14 cellular contexts compared by ENCODE assay signal in genomic region chr6:54307412-54308036, GRCh38. TPM values are rescaled to one million over a fixed set of nuclear protein-coding genes. Genes with fewer than 3 reads are reported as not detected.
DNase-seq lines count a peak whose midpoint lies in the region; ATAC-seq, FAIRE-seq and TF ChIP-seq lines count a peak whose summit lies in the region.
"Had no signal": no experiment of that assay in that cellular context is flagged by ENCODE, and none has a peak within 500 bp of the region (broad histone marks: within the 10 kb centered on the region; RNA-seq: fewer than 3 reads in every experiment).

No MANE protein-coding gene starts in this region.

- FAIRE-seq in GM12891 (lab: Jason Lieb, UNC): no peak
- FAIRE-seq: endometrium had no signal

- ATAC-seq in GM18508 (IDR thresholded peaks at IDR 0.05; ENCODE audit: insufficient read depth, unreplicated experiment) (peak; percentile 62), GM21737 (IDR thresholded peaks at IDR 0.05; ENCODE audit: unreplicated experiment) (peak; percentile 70), HG03520 (IDR thresholded peaks at IDR 0.05; ENCODE audit: unreplicated experiment) (peak; percentile 42)
- ATAC-seq: activated naive CD4-positive, alpha-beta T cell treated with anti-CD3 and anti-CD28 coated beads, Interleukin-2, amount 50 U/mL, for 72 hours had no signal

- DNase-seq in kidney tubule cell (ENCODE audit: low spot score) (peak; percentile 96), NCI-H82 (lab: John Stamatoyannopoulos, UW) (no peak), dedifferentiated amniotic fluid mesenchymal stem cell (ENCODE audit: extremely low spot score) (no peak), OCI-M1 (lab: John Stamatoyannopoulos, UW) (no peak), GM12891 (ENCODE audit: insufficient read length, low spot score) (no peak)
- DNase-seq: activated B cell treated with CpG ODN at 0.5 μM for 24 hours; NCI-H187; stimulated activated CD4-positive, alpha-beta T cell treated with anti-CD3 and anti-CD28 coated beads, Interleukin-4, amount 100 ng/mL, for 4 hours; testis had no signal

- TF ChIP-seq POLR2A in GM12891 (IDR thresholded peaks at IDR 0.05; ENCODE audit: low read depth, low read length): no peak

TF ChIP-seq in GM12891, 5 proteins besides CTCF, POLR2A, EP300 and RAD21:
- TF ChIP-seq POLR2AphosphoS5 (IDR thresholded peaks at IDR 0.05; ENCODE audit: low read depth, low read length) (no peak), PAX5 (IDR thresholded peaks at IDR 0.05; ENCODE audit: insufficient read depth, low read length, severe bottlenecking) (no peak), TAF1 (IDR thresholded peaks at IDR 0.05; ENCODE audit: low read depth, low read length) (no peak), SPI1 (IDR thresholded peaks at IDR 0.05; ENCODE audit: low read depth, low read length) (no peak), POU2F2 (IDR thresholded peaks at IDR 0.05; ENCODE audit: low read depth, low read length) (no peak)

RNA-seq across cellular contexts. Expression of gene TINAG, which starts 0.7 kb away (rescaled TPM):
- not detected for polyA plus RNA-seq in GM12891 (2012; ENCODE audit: low read depth, missing spikeins)
